13 cellular contexts compared by ENCODE assay signal in genomic region chr5:178356459-178356872, GRCh38.
DNase-seq lines count a peak whose midpoint lies in the region; ATAC-seq and TF ChIP-seq lines count a peak whose summit lies in the region.
"Had no signal": no experiment of that assay in that cellular context is flagged by ENCODE, and none has a peak within 500 bp of the region (broad histone marks: within the 10 kb centered on the region; RNA-seq: fewer than 3 reads in every experiment).

No MANE protein-coding gene starts in this region.

- H3K9ac ChIP-seq in neural cell (ENCODE audit: low read length): no peak overlapping the region

- no peak for TF ChIP-seq CTCF in RWPE2 (IDR thresholded peaks at IDR 0.05; ENCODE audit: poor library complexity, severe bottlenecking)
- TF ChIP-seq CTCF in neural cell (IDR thresholded peaks at IDR 0.05; ENCODE audit: poor library complexity, severe bottlenecking): no peak

- peak; percentile 37; the same call in 1 of the 3 replicates for ATAC-seq in RWPE2 (ENCODE audit: low read depth)
- ATAC-seq in right cardiac atrium: peak; percentile 48 to 70
- ATAC-seq in GM18867 (IDR thresholded peaks at IDR 0.05; ENCODE audit: unreplicated experiment): no peak
- ATAC-seq: T-helper 17 cell had no signal

- H3F3A ChIP-seq in neural cell (ENCODE audit: insufficient read depth, low read length, poor library complexity, severe bottlenecking): no peaks in the 10 kb centered on the region

- H3K4me2 ChIP-seq in neural cell (ENCODE audit: low read length): no peak overlapping the region

- intact Hi-C loops in right cardiac atrium (cut with DNase I): no loop called here

- no peak for TF ChIP-seq EP300 in neural cell (conservative IDR thresholded peaks at IDR 0.05; ENCODE audit: poor library complexity, severe bottlenecking)

- WGBS in right cardiac atrium: 8% methylated on average over 13 of the region's 13 CpGs

- H4K20me1 ChIP-seq in neural cell (ENCODE audit: insufficient read depth): no peaks in the 10 kb centered on the region

- H3K4me3 ChIP-seq in RWPE2 (ENCODE audit: severe bottlenecking) (no peak overlapping the region), right cardiac atrium (ENCODE audit: low read length) (no peak overlapping the region), neural cell (ENCODE audit: low read length) (peak overlapping the region; percentile 29)

- H3K27me3 ChIP-seq in RWPE2 (ENCODE audit: insufficient read depth, poor library complexity, severe bottlenecking) (peaks cover 12% of the 10 kb centered on the region), right cardiac atrium (ENCODE audit: control insufficient read depth, insufficient read depth) (no peaks in the 10 kb centered on the region), neural cell (ENCODE audit: insufficient read depth, low read depth, low read length) (no peaks in the 10 kb centered on the region)

- H3K9me3 ChIP-seq in RWPE2 (ENCODE audit: severe bottlenecking): no peaks in the 10 kb centered on the region
- H3K9me3 ChIP-seq in right cardiac atrium (ENCODE audit: control insufficient read depth, low read length): no peaks in the 10 kb centered on the region
- no peaks in the 10 kb centered on the region for H3K9me3 ChIP-seq in neural cell (ENCODE audit: low read length)

- DNase-seq in AG08395 (ENCODE audit: low spot score) (peak; percentile 37), RWPE2 (ENCODE audit: low spot score) (no peak), right cardiac atrium (peak in 1 of 3 donors; percentile 69), amniotic stem cell (lab: John Stamatoyannopoulos, UW) (no peak), HuH-7 (ENCODE audit: low spot score) (no peak), SIG-M5 treated with dmso at 0.1 percent for 504 hours (lab: John Stamatoyannopoulos, UW; ENCODE audit: unreplicated experiment) (no peak)
- DNase-seq: activated CD8-positive, alpha-beta memory T cell treated with anti-CD3 and anti-CD28 coated beads for 24 hours; GDM1; IMR-90; NCI-H1930; T-helper 17 cell had no signal

- no peak for TF ChIP-seq RAD21 in neural cell (conservative IDR thresholded peaks at IDR 0.05)

- H3K79me2 ChIP-seq in neural cell (replicated peaks; ENCODE audit: insufficient read depth, low read length): no peaks in the 10 kb centered on the region

- H3K36me3 ChIP-seq in RWPE2 (ENCODE audit: low read depth): no peaks in the 10 kb centered on the region
- no peaks in the 10 kb centered on the region for H3K36me3 ChIP-seq in neural cell (ENCODE audit: insufficient read depth, low read length)

- no peaks in the 10 kb centered on the region for H3K9me2 ChIP-seq in neural cell (ENCODE audit: insufficient read depth, low read length)

- H3K4me1 ChIP-seq in RWPE2 (ENCODE audit: insufficient read depth, poor library complexity, severe bottlenecking) (no peaks in the 10 kb centered on the region), right cardiac atrium (ENCODE audit: control insufficient read depth, insufficient read depth, low read length) (no peaks in the 10 kb centered on the region)

- H2AFZ ChIP-seq in neural cell (ENCODE audit: low read depth, low read length): no peak overlapping the region

- H3K27ac ChIP-seq in RWPE2 (ENCODE audit: poor library complexity, severe bottlenecking) (no peak overlapping the region), right cardiac atrium (ENCODE audit: low read length) (no peak overlapping the region), neural cell (ENCODE audit: low read length) (no peak overlapping the region)

TF ChIP-seq in neural cell, 6 proteins besides CTCF, POLR2A, EP300 and RAD21:
- TF ChIP-seq MXI1 (conservative IDR thresholded peaks at IDR 0.05; ENCODE audit: poor library complexity, severe bottlenecking): no peak
- TF ChIP-seq POLR2AphosphoS5 (IDR thresholded peaks at IDR 0.05): no peak
- TF ChIP-seq SMC3 (conservative IDR thresholded peaks at IDR 0.05; ENCODE audit: poor library complexity): no peak
TF ChIP-seq in neural cell: peak in this region for 0.
